6 cellular contexts compared by ENCODE assay signal in genomic region chr9:68304212-68304611, GRCh38. TPM values are rescaled to one million over a fixed set of nuclear protein-coding genes. Genes with fewer than 3 reads are reported as not detected.
"Had no signal": no experiment of that assay in that cellular context is flagged by ENCODE, and none has a peak within 500 bp of the region (broad histone marks: within the 10 kb centered on the region; RNA-seq: fewer than 3 reads in every experiment).

No MANE protein-coding gene starts in this region.

RNA-seq across cellular contexts. Expression of gene FOXD4L3, which starts 1.5 kb away (rescaled TPM):
- total RNA-seq: HepG2, HT-29, HT1080, IMR-90 had no signal
- polyA plus RNA-seq: IgD-negative memory B cell, IMR-90, K562 had no signal

RNA-seq across cellular contexts. Expression of gene PGM5, which starts 52.2 kb away (rescaled TPM):
- total RNA-seq: HepG2 had no signal
- polyA plus RNA-seq: HepG2, IgD-negative memory B cell had no signal
